In genomic region chr10:131931981-131932380, GRCh38 we compare ENCODE assay signal across 23 cellular contexts. TPM values are rescaled to one million over a fixed set of nuclear protein-coding genes. Genes with fewer than 3 reads are reported as not detected.
DNase-seq lines count a peak whose midpoint lies in the region; ATAC-seq and TF ChIP-seq lines count a peak whose summit lies in the region.
"Had no signal": no experiment of that assay in that cellular context is flagged by ENCODE, and none has a peak within 500 bp of the region (broad histone marks: within the 10 kb centered on the region; RNA-seq: fewer than 3 reads in every experiment).

No MANE protein-coding gene starts in this region.

- ATAC-seq in HG03432 (IDR thresholded peaks at IDR 0.05; ENCODE audit: unreplicated experiment): no peak
- ATAC-seq: activated CD8-positive, alpha-beta T cell treated with anti-CD3 and anti-CD28 coated beads, Interleukin-2, amount 10 ng/mL, durations not matched to agents 7 days and 5 days; effector memory CD8-positive, alpha-beta T cell; foreskin keratinocyte; left lung; natural killer cell treated with Interleukin-12 subunit alpha and Interleukin-12 subunit beta and Interleukin-15 and Interleukin-18, amount 100 ng/mL, for 72 hours; pancreas; right lobe of liver had no signal

- peaks cover 8 to 26% (median 11%) of the 10 kb centered on the region in 4 donors for H3K36me3 ChIP-seq in esophagus muscularis mucosa
- H3K36me3 ChIP-seq in neuronal stem cell (replicated peaks in 1 of 2; ENCODE audit: control insufficient read depth in 2 of 2, insufficient read depth in 2 of 2, low read length in 2 of 2): peaks cover 0 to 35% of the 10 kb centered on the region in 2 donors
- H3K36me3 ChIP-seq in colonic mucosa: no peaks in the 10 kb centered on the region

- H3K9me3 ChIP-seq in esophagus muscularis mucosa: no peaks in the 10 kb centered on the region
- H3K9me3 ChIP-seq in neuronal stem cell (replicated peaks in 1 of 2; ENCODE audit: control insufficient read depth in 2 of 2, insufficient read depth in 1 of 2, low read depth in 1 of 2, low read length in 2 of 2): peaks cover 2 to 18% of the 10 kb centered on the region in 2 donors
- H3K9me3 ChIP-seq in colonic mucosa: no peaks in the 10 kb centered on the region
- H3K9me3 ChIP-seq: left lung, pancreas, right lobe of liver had no signal

- peaks cover 17% of the 10 kb centered on the region for H3K79me1 ChIP-seq in neuronal stem cell (ENCODE audit: low read depth, low read length)

- no peak overlapping the region for H3K4me3 ChIP-seq in esophagus muscularis mucosa
- peak overlapping the region in 1 of 2 donors; percentile 60 for H3K4me3 ChIP-seq in neuronal stem cell (ENCODE audit: low read length in 2 of 2)
- no peak overlapping the region for H3K4me3 ChIP-seq in colonic mucosa
- H3K4me3 ChIP-seq: left lung, pancreas, right lobe of liver had no signal

- no peak overlapping the region for H2AFZ ChIP-seq in neuronal stem cell (ENCODE audit: low read length)

- H3K23ac ChIP-seq in neuronal stem cell (ENCODE audit: low read depth, low read length, poor library complexity): no peak overlapping the region

- H2AK5ac ChIP-seq in neuronal stem cell (ENCODE audit: low read depth, low read length): no peak overlapping the region

- H3K18ac ChIP-seq in neuronal stem cell (ENCODE audit: low read length): no peak overlapping the region

- no peak overlapping the region for H4K91ac ChIP-seq in neuronal stem cell (ENCODE audit: low read depth, low read length, poor library complexity)

- POLR2A ChIA-PET in RWPE1 (lab: Yijun Ruan, JAX; ENCODE audit: low non-redundant PET): no interaction called here

- intact Hi-C loops in esophagus muscularis mucosa (cut with DNase I) (no loop called here), colonic mucosa (cut with DNase I) (no loop called here)

- no peak for TF ChIP-seq POLR2A in esophagus muscularis mucosa (IDR thresholded peaks at IDR 0.05; ENCODE audit: low read depth)

- no peak overlapping the region for H2BK5ac ChIP-seq in neuronal stem cell (ENCODE audit: low read length)

- no peak overlapping the region for H3K4me2 ChIP-seq in neuronal stem cell (ENCODE audit: insufficient read depth, low read length, poor library complexity, severe bottlenecking)

- peaks cover 63 to 69% (median 66%) of the 10 kb centered on the region in 4 donors for H3K4me1 ChIP-seq in esophagus muscularis mucosa
- H3K4me1 ChIP-seq in neuronal stem cell (ENCODE audit: control insufficient read depth in 2 of 2, insufficient read depth in 1 of 2, low read depth in 1 of 2, low read length in 2 of 2): peaks cover 4 to 11% of the 10 kb centered on the region in 2 donors
- peaks cover 4% of the 10 kb centered on the region for H3K4me1 ChIP-seq in colonic mucosa
- H3K4me1 ChIP-seq: foreskin keratinocyte had no signal

- no peak for TF ChIP-seq EP300 in esophagus muscularis mucosa (IDR thresholded peaks at IDR 0.05)

- no peak overlapping the region for H2BK12ac ChIP-seq in neuronal stem cell (ENCODE audit: low read length)

- no peak overlapping the region for H2BK120ac ChIP-seq in neuronal stem cell (ENCODE audit: low read depth, low read length)

- peak overlapping the region; percentile 25 for H3K27ac ChIP-seq in RWPE1
- peak overlapping the region; percentile 44 to 69 (median 58) for H3K27ac ChIP-seq in esophagus muscularis mucosa (replicated peaks in 1 of 4)
- no peak overlapping the region for H3K27ac ChIP-seq in neuronal stem cell (replicated peaks; ENCODE audit: low read length)
- peak overlapping the region; percentile 39 for H3K27ac ChIP-seq in substantia nigra (ENCODE audit: low read depth, low read length, poor library complexity, severe bottlenecking)
- no peak overlapping the region for H3K27ac ChIP-seq in colonic mucosa
- H3K27ac ChIP-seq: foreskin keratinocyte, left lung, pancreas, right lobe of liver had no signal

- DNase-seq in RWPE1 (ENCODE audit: low spot score) (no peak), esophagus muscularis mucosa (ENCODE audit: extremely low spot score) (no peak), neuronal stem cell (ENCODE audit: low spot score) (no peak), substantia nigra (lab: John Stamatoyannopoulos, UW) (peak in 1 of 49 donors; percentile 45), colonic mucosa (no peak), NCI-H446 treated with DMSO at 0.1 percent for 48 hours (lab: John Stamatoyannopoulos, UW) (no peak)
- DNase-seq: activated CD4-positive, CD25-positive, alpha-beta regulatory T cell treated with anti-CD3 and anti-CD28 coated beads, Interleukin-2, amount 50 U/mL, for 72 hours; activated CD8-positive, alpha-beta T cell treated with anti-CD3 and anti-CD28 coated beads, Interleukin-2, amount 10 ng/mL, durations not matched to agents 7 days and 5 days; activated effector memory CD4-positive, alpha-beta T cell treated with Interleukin-2 at 50 U/mL for 16 hours; activated naive CD8-positive, alpha-beta T cell treated with anti-CD3 and anti-CD28 coated beads for 36 hours; activated T-cell treated with anti-CD3 and anti-CD28 coated beads for 4 hours; effector memory CD8-positive, alpha-beta T cell; foreskin keratinocyte; hypothalamus; left lung; midbrain; NCI-H345; OCI-M1; right lobe of liver; SHP77 had no signal

- no peak overlapping the region for H2BK15ac ChIP-seq in neuronal stem cell (ENCODE audit: low read length)

- no peak overlapping the region for H3K14ac ChIP-seq in neuronal stem cell (ENCODE audit: low read length)

- no peak overlapping the region for H3K4ac ChIP-seq in neuronal stem cell (ENCODE audit: low read length)

- H3K9ac ChIP-seq in neuronal stem cell (ENCODE audit: low read depth, low read length, poor library complexity) (no peak overlapping the region), colonic mucosa (ENCODE audit: low read depth in 2 of 2, low read length in 2 of 2) (no peak overlapping the region)

- WGBS in esophagus muscularis mucosa: 90% methylated on average over 11 of the region's 13 CpGs
- no CpG with 5 or more reads among the region's 13 CpGs for WGBS in neuronal stem cell (ENCODE audit: extremely low coverage in 2 of 2, insufficient read length in 2 of 2, insufficient replicate concordance in 1 of 2), 2 donors

- H4K8ac ChIP-seq in neuronal stem cell (ENCODE audit: low read depth, low read length): peak overlapping the region; percentile 84

- TF ChIP-seq CTCF in RWPE1 (conservative IDR thresholded peaks at IDR 0.05; ENCODE audit: low read depth): no peak
- TF ChIP-seq CTCF in esophagus muscularis mucosa (IDR thresholded peaks at IDR 0.05): no peak
- TF ChIP-seq CTCF in colonic mucosa (IDR thresholded peaks at IDR 0.05): no peak

- H3K27me3 ChIP-seq in esophagus muscularis mucosa: no peaks in the 10 kb centered on the region
- H3K27me3 ChIP-seq in neuronal stem cell (ENCODE audit: control insufficient read depth in 3 of 3, insufficient read depth in 3 of 3, low read depth in 1 of 3, low read length in 3 of 3): no peaks in the 10 kb centered on the region
- no peaks in the 10 kb centered on the region for H3K27me3 ChIP-seq in colonic mucosa
- H3K27me3 ChIP-seq: foreskin keratinocyte, left lung, pancreas, right lobe of liver had no signal

- CTCF ChIA-PET in RWPE1 (lab: Yijun Ruan, JAX): interaction anchor here (0.6 kb wide), 1 partner anchor 46 kb away, joined by 3 read pairs; no protein-coding TSS in a partner anchor

RNA-seq across cellular contexts. Expression of gene PPP2R2D, which starts 31.2 kb away (rescaled TPM):
- 10 to 100 TPM; 38.2 to 49.7 (median 41.0) TPM for total RNA-seq in esophagus muscularis mucosa
- 26.3 TPM for polyA plus RNA-seq in neuronal stem cell (2013, experiment 1 of 2)
- polyA plus RNA-seq in neuronal stem cell (2013, experiment 2 of 2): 26.5 TPM
- 10 to 100 TPM; 28.1 to 30.6 TPM for total RNA-seq in colonic mucosa

RNA-seq across cellular contexts. Expression of gene BNIP3, which starts 49.7 kb away (rescaled TPM):
- total RNA-seq in esophagus muscularis mucosa: 10 to 100 TPM; 51.4 to 68.9 (median 62.6) TPM
- 22.1 TPM for polyA plus RNA-seq in neuronal stem cell (2013, experiment 1 of 2)
- polyA plus RNA-seq in neuronal stem cell (2013, experiment 2 of 2): 22.3 TPM
- 10 to 100 TPM in 1 of 2 donors, 1 to 10 TPM in 1; 6.9 to 51.7 TPM for total RNA-seq in colonic mucosa

Comparison
In these comparisons a context has a peak if more than half of its experiments do, and no peak if none do; other contexts are left out.
1. H3K27ac ChIP-seq: peak in RWPE1 (single experiment), esophagus muscularis mucosa (4 of 4) and substantia nigra (single experiment); none in neuronal stem cell (single experiment) and colonic mucosa (single experiment).